In genomic region chr1:53238197-53239155, GRCh38 we compare ENCODE assay signal across 8 cellular contexts. TPM values are rescaled to one million over a fixed set of nuclear protein-coding genes. Genes with fewer than 3 reads are reported as not detected.
A peak's percentile ranks its signal among the peaks of the same experiment; 100 is the strongest.
DNase-seq lines count a peak whose midpoint lies in the region; TF ChIP-seq lines count a peak whose summit lies in the region.

Gene MAGOH (minus strand): TSS chr1:53238518. CDS start chr1:53238448, 70 bp downstream.

- intact Hi-C loops in stomach (cut with DNase I; ENCODE audit: low total_unique reads): no loop called here

- no peaks in the 10 kb centered on the region for H3K9me2 ChIP-seq in MM.1S (replicated peaks; ENCODE audit: insufficient read depth, low read length)
- no peaks in the 10 kb centered on the region for H3K9me2 ChIP-seq in neural cell (ENCODE audit: insufficient read depth, low read length)

- H3K4me3 ChIP-seq in HAP-1 (peak within 1 kb of the TSS; percentile 93), MM.1S (ENCODE audit: low read length) (peak within 1 kb of the TSS; percentile 97), neural cell (ENCODE audit: low read length) (peak within 1 kb of the TSS; percentile 74), stomach (peak within 1 kb of the TSS; percentile 78 to 99 (median 87))

- H3K4me1 ChIP-seq in ES-I3 (ENCODE audit: insufficient read depth, low read length) (no peaks in the 10 kb centered on the region), HAP-1 (peaks cover 6% of the 10 kb centered on the region), MM.1S (ENCODE audit: low read length) (peaks cover 4% of the 10 kb centered on the region; the same call in 1 of the 2 replicates), stomach (peaks cover 21 to 38% (median 32%) of the 10 kb centered on the region in 4 donors)

- H3K9me3 ChIP-seq in ES-I3 (ENCODE audit: control insufficient read depth, insufficient read depth, low read length) (no peaks in the 10 kb centered on the region), HAP-1 (no peaks in the 10 kb centered on the region), MM.1S (replicated peaks; ENCODE audit: insufficient read depth, low read length) (no peaks in the 10 kb centered on the region), neural cell (ENCODE audit: low read length) (no peaks in the 10 kb centered on the region), stomach (no peaks in the 10 kb centered on the region)

- H3K9ac ChIP-seq in ES-I3 (ENCODE audit: low read depth, low read length) (peak within 1 kb of the TSS; percentile 90), MM.1S (ENCODE audit: low read length) (peak within 1 kb of the TSS; percentile 87), neural cell (ENCODE audit: low read length) (peak within 1 kb of the TSS; percentile 74)

- H3K27ac ChIP-seq in MM.1S (ENCODE audit: low read length): peak within 1 kb of the TSS; percentile 52; the same call in 1 of the 2 replicates
- H3K27ac ChIP-seq in neural cell (ENCODE audit: low read length): peak within 1 kb of the TSS; percentile 64
- H3K27ac ChIP-seq in stomach: peak within 1 kb of the TSS; percentile 62 to 89 (median 86)

- TF ChIP-seq EP300 in neural cell (conservative IDR thresholded peaks at IDR 0.05; ENCODE audit: poor library complexity, severe bottlenecking): peak; percentile 78
- TF ChIP-seq EP300 in stomach (IDR thresholded peaks at IDR 0.05): peak; percentile 2

- TF ChIP-seq CTCF in MM.1S (IDR thresholded peaks at IDR 0.05; ENCODE audit: low read length): no peak
- no peak for TF ChIP-seq CTCF in neural cell (IDR thresholded peaks at IDR 0.05; ENCODE audit: poor library complexity, severe bottlenecking)
- TF ChIP-seq CTCF in stomach (IDR thresholded peaks at IDR 0.05): no peak

- H4K20me1 ChIP-seq in MM.1S (ENCODE audit: insufficient read depth, low read length) (no peaks in the 10 kb centered on the region), neural cell (ENCODE audit: insufficient read depth) (no peaks in the 10 kb centered on the region)

- DNase-seq in HAP-1 (ENCODE audit: low spot score in 2 of 2): peak; percentile 94 to 96
- DNase-seq in MM.1S: peak; percentile 99
- peak; percentile 52 for DNase-seq in SIG-M5 (lab: John Stamatoyannopoulos, UW)
- DNase-seq in activated gamma-delta T cell (lab: John Stamatoyannopoulos, UW): peak; percentile 91
- DNase-seq in fibroblast of the conjunctiva (ENCODE audit: low read depth): peak; percentile 87
- peak; percentile 94 for DNase-seq in stomach

- TF ChIP-seq RAD21 in neural cell (conservative IDR thresholded peaks at IDR 0.05): peak; percentile 28

- H2AFZ ChIP-seq in MM.1S (ENCODE audit: low read length): peak within 1 kb of the TSS; percentile 86
- peak within 1 kb of the TSS; percentile 97 for H2AFZ ChIP-seq in neural cell (ENCODE audit: low read depth, low read length)

- H3F3A ChIP-seq in MM.1S (ENCODE audit: insufficient read depth, low read length) (peaks cover 8% of the 10 kb centered on the region), neural cell (ENCODE audit: insufficient read depth, low read length, poor library complexity, severe bottlenecking) (no peaks in the 10 kb centered on the region)

- H3K36me3 ChIP-seq in ES-I3 (ENCODE audit: insufficient read depth, low read length): peaks cover 14% of the 10 kb centered on the region
- H3K36me3 ChIP-seq in HAP-1 (replicated peaks): peaks cover 23% of the 10 kb centered on the region
- H3K36me3 ChIP-seq in MM.1S (replicated peaks; ENCODE audit: insufficient read depth, low read length): no peaks in the 10 kb centered on the region; the same call in 1 of the 2 replicates
- no peaks in the 10 kb centered on the region for H3K36me3 ChIP-seq in neural cell (ENCODE audit: insufficient read depth, low read length)
- H3K36me3 ChIP-seq in stomach: peaks cover 14 to 29% (median 28%) of the 10 kb centered on the region in 4 donors

- in situ Hi-C loops in HAP-1 (cut with MboI; ENCODE audit: low sequenced_read_pairs): no loop called here

- H3K79me2 ChIP-seq in MM.1S (ENCODE audit: low read length) (peaks cover 42% of the 10 kb centered on the region), neural cell (replicated peaks; ENCODE audit: insufficient read depth, low read length) (peaks cover 19% of the 10 kb centered on the region)

- H3K27me3 ChIP-seq in HAP-1 (ENCODE audit: low read depth): no peaks in the 10 kb centered on the region
- H3K27me3 ChIP-seq in MM.1S (replicated peaks; ENCODE audit: insufficient read depth, low read length): no peaks in the 10 kb centered on the region
- no peaks in the 10 kb centered on the region for H3K27me3 ChIP-seq in neural cell (ENCODE audit: insufficient read depth, low read depth, low read length)
- H3K27me3 ChIP-seq in stomach: no peaks in the 10 kb centered on the region

- 6% methylated on average over 47 to 64 of the region's 64 CpGs for WGBS in stomach, 5 donors

- peak in 2 of 4 donors; percentile 37 to 63 for TF ChIP-seq POLR2A in stomach (IDR thresholded peaks at IDR 0.05)

- H3K4me2 ChIP-seq in MM.1S (ENCODE audit: low read depth, low read length) (peak within 1 kb of the TSS; percentile 70), neural cell (ENCODE audit: low read length) (peak within 1 kb of the TSS; percentile 95)

TF ChIP-seq in neural cell, 6 proteins besides CTCF, POLR2A, EP300 and RAD21:
- peak; percentile 54 for TF ChIP-seq REST (IDR thresholded peaks at IDR 0.05; ENCODE audit: borderline replicate concordance)
- no peak for TF ChIP-seq EZH2 (IDR thresholded peaks at IDR 0.05; ENCODE audit: borderline replicate concordance, insufficient read depth, low read length, poor library complexity, severe bottlenecking)
- peak; percentile 96 for TF ChIP-seq POLR2AphosphoS5 (IDR thresholded peaks at IDR 0.05)
- no peak for TF ChIP-seq TAF1 (IDR thresholded peaks at IDR 0.05; ENCODE audit: low read depth)
- TF ChIP-seq SMC3 (conservative IDR thresholded peaks at IDR 0.05; ENCODE audit: poor library complexity): peak; percentile 18
- peak; percentile 92 for TF ChIP-seq MXI1 (conservative IDR thresholded peaks at IDR 0.05; ENCODE audit: poor library complexity, severe bottlenecking)

RNA-seq across cellular contexts. Expression of gene MAGOH, which starts in this region (rescaled TPM):
- 42.6 and 53.3 TPM in 2 replicates for polyA plus RNA-seq in neural cell
- 24.3 and 35.8 TPM in 2 replicates for polyA minus RNA-seq in neural cell
- total RNA-seq in stomach: 10 to 100 TPM in 3 of 5 donors, 1 to 10 TPM in 2; 2.9 to 58.3 (median 25.5) TPM
- 100 to 1,000 TPM in 1 of 3 donors, 10 to 100 TPM in 2; 73.3 to 105 (median 81.9) TPM for polyA plus RNA-seq in stomach

Comparison
In these comparisons a context has a peak if more than half of its experiments do, and no peak if none do; other contexts are left out.
1. Peak in every context shown above with its lines: DNase-seq, H3K4me3 ChIP-seq and H3K27ac ChIP-seq.